ENCODE assay signal across 11 cellular contexts in the genomic region with DNA sequence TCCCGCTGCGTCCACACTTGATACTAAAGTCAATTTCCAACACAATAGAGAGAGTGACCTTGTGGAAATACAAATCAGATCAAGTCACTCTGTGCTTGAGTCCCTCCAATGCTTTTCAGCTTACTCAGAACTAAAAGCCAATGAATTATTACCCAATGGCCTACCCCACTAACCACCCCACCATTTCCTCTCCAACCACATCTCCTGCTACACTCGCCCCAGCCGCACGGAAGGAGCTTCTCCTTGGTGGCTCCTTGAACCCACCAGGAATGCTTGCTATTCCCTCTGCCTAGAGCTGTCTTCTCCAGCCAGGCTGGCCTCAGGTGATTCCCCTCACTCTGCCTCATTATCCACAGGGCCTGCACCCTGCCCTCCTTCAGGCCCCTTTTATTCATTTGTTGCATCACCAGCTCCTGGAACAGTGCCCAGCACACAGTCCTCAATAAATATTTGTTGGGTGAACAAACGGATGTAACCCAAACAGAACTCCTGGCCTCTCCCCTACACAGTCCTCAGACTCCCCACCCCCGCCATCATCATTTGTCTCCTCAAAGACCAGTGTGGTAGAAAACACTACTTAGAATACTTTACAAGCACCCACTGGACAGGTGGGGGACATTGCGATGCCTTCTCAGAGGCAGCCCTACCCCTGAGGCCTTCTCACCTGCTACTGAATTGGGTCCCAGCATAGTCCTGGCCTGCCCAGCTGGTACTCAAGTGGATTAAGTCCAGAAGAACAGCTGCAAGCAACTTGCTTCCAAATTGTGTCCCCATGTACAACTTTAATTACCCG. TPM values are rescaled to one million over a fixed set of nuclear protein-coding genes. Genes with fewer than 3 reads are reported as not detected.
DNase-seq lines count a peak whose midpoint lies in the region; ATAC-seq, FAIRE-seq and TF ChIP-seq lines count a peak whose summit lies in the region.
"Had no signal": no experiment of that assay in that cellular context is flagged by ENCODE, and none has a peak within 500 bp of the region (broad histone marks: within the 10 kb centered on the region; RNA-seq: fewer than 3 reads in every experiment).

No MANE protein-coding gene starts in this region.

- no peaks in the 10 kb centered on the region for H3K9me3 Mint-ChIP-seq in activated CD8-positive, alpha-beta T cell treated with anti-CD3 and anti-CD28 coated beads for 36 hours
- H3K9me3 Mint-ChIP-seq: central memory CD8-positive, alpha-beta T cell; IgD-negative memory B cell had no signal

- peaks cover 24% of the 10 kb centered on the region for H3K4me1 ChIP-seq in foreskin keratinocyte

- no peak overlapping the region for H3K27ac ChIP-seq in foreskin keratinocyte

- no peak overlapping the region for H3K4me3 Mint-ChIP-seq in activated CD8-positive, alpha-beta T cell treated with anti-CD3 and anti-CD28 coated beads for 36 hours
- H3K4me3 Mint-ChIP-seq: B cell; central memory CD8-positive, alpha-beta T cell; IgD-negative memory B cell had no signal

- intact Hi-C loops in activated CD8-positive, alpha-beta T cell treated with anti-CD3 and anti-CD28 coated beads for 36 hours (cut with micrococcal nuclease): no loop called here

- no peaks in the 10 kb centered on the region for H3K4me1 Mint-ChIP-seq in activated CD8-positive, alpha-beta T cell treated with anti-CD3 and anti-CD28 coated beads for 36 hours (ENCODE audit: low read depth)
- H3K4me1 Mint-ChIP-seq: B cell; central memory CD8-positive, alpha-beta T cell; IgD-negative memory B cell had no signal

- CTCF ChIA-PET in activated CD8-positive, alpha-beta T cell treated with anti-CD3 and anti-CD28 coated beads for 36 hours (lab: Charles Lee): interaction anchor here (1.1 to 4.3 kb wide), 4 partner anchors 12 to 171 kb away, joined by 3 to 19 read pairs (median 4); partner anchors contain the start of gene ABTB2

- H3K36me3 Mint-ChIP-seq in activated CD8-positive, alpha-beta T cell treated with anti-CD3 and anti-CD28 coated beads for 36 hours (ENCODE audit: low read depth): no peaks in the 10 kb centered on the region

- H3K27me3 ChIP-seq in foreskin keratinocyte: peaks cover 9% of the 10 kb centered on the region

- TF ChIP-seq CTCF in foreskin keratinocyte (conservative IDR thresholded peaks at IDR 0.05): no peak
- TF ChIP-seq CTCF in activated CD8-positive, alpha-beta T cell treated with anti-CD3 and anti-CD28 coated beads for 36 hours (IDR thresholded peaks at IDR 0.05): no peak

- POLR2A ChIA-PET in activated CD8-positive, alpha-beta T cell treated with anti-CD3 and anti-CD28 coated beads for 36 hours (lab: Charles Lee): interaction anchor here (0.6 kb wide), 1 partner anchor 138 kb away, joined by 4 read pairs; no protein-coding TSS in a partner anchor

- peak; percentile 40 for DNase-seq in NCI-H82 (lab: John Stamatoyannopoulos, UW)
- no peak for DNase-seq in NCI-H82 treated with DMSO at 0.1 percent for 48 hours (lab: John Stamatoyannopoulos, UW; ENCODE audit: unreplicated experiment)
- DNase-seq in NOMO-1 treated with DMSO at 0.1 percent for 48 hours (lab: John Stamatoyannopoulos, UW; ENCODE audit: unreplicated experiment): peak; percentile 67
- DNase-seq in foreskin keratinocyte: peak; percentile 50 to 89
- peak; percentile 75 for DNase-seq in urothelium cell line (ENCODE audit: low spot score)
- DNase-seq in germinal center (ENCODE audit: low spot score): no peak
- no peak for DNase-seq in activated CD8-positive, alpha-beta T cell treated with anti-CD3 and anti-CD28 coated beads for 36 hours

- no peaks in the 10 kb centered on the region for H3K27me3 Mint-ChIP-seq in activated CD8-positive, alpha-beta T cell treated with anti-CD3 and anti-CD28 coated beads for 36 hours
- H3K27me3 Mint-ChIP-seq: B cell, IgD-negative memory B cell had no signal

- FAIRE-seq in urothelium cell line (lab: Jason Lieb, UNC): no peak

- H3K27ac Mint-ChIP-seq in activated CD8-positive, alpha-beta T cell treated with anti-CD3 and anti-CD28 coated beads for 36 hours: no peak overlapping the region
- H3K27ac Mint-ChIP-seq: B cell had no signal

- ATAC-seq in foreskin keratinocyte (peak; percentile 32), GM19455 (IDR thresholded peaks at IDR 0.05; ENCODE audit: unreplicated experiment) (no peak)
- no peak for ATAC-seq in activated CD8-positive, alpha-beta T cell treated with anti-CD3 and anti-CD28 coated beads for 36 hours

RNA-seq across cellular contexts. Expression of gene ABTB2, which starts 12.6 kb away (rescaled TPM):
- total RNA-seq in foreskin keratinocyte: 0.60 and 0.99 TPM in 2 replicates
- polyA plus RNA-seq in foreskin keratinocyte: 0.49 and 0.56 TPM in 2 replicates
- 1 to 10 TPM; 2.4 to 2.5 TPM for total RNA-seq in activated CD8-positive, alpha-beta T cell treated with anti-CD3 and anti-CD28 coated beads for 36 hours

Comparison
In these comparisons a context has a peak if more than half of its experiments do, and no peak if none do; other contexts are left out.
1. DNase-seq: peak in NCI-H82 (single experiment), NOMO-1 treated with DMSO at 0.1 percent for 48 hours (single experiment), foreskin keratinocyte (2 of 2) and urothelium cell line (single experiment); none in NCI-H82 treated with DMSO at 0.1 percent for 48 hours (single experiment), germinal center (single experiment) and activated CD8-positive, alpha-beta T cell treated with anti-CD3 and anti-CD28 coated beads for 36 hours (single experiment).